ENCODE assay signal across 16 cellular contexts in the genomic region with DNA sequence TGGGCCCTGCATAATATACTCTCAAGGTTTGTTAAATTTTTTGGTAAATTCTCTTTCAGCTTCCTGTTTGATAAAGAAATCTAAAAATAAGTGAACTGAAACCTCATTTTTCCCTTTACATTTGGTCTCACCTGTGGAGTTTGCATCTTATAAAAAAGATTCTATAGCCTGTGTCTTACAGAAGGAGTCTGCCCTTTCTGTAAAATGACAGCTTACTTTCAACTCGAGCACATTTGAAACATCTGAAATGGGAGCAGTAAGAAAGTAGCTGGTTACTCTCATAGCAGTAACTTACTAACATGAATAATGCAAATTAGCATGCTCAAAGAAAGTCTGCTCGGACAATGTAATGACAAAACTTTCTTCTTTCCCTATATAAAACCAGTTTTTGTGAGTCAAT.
"Had no signal": no experiment of that assay in that cellular context is flagged by ENCODE, and none has a peak within 500 bp of the region (broad histone marks: within the 10 kb centered on the region; RNA-seq: fewer than 3 reads in every experiment).

No MANE protein-coding gene starts in this region.

- H3K9me3 ChIP-seq: neutrophil, thoracic aorta, transverse colon had no signal

- H3K36me3 ChIP-seq: neutrophil, stomach, thoracic aorta, transverse colon had no signal

- H3K27ac ChIP-seq: foreskin keratinocyte, hepatocyte, neutrophil, stomach, thoracic aorta, transverse colon had no signal

- DNase-seq: endodermal cell; erythroblast; foreskin keratinocyte; mesendoderm; naive B cell; nephron progenitor cell; stimulated activated CD4-positive, alpha-beta T cell treated with anti-CD3 and anti-CD28 coated beads, Interleukin-2, amount 100 ng/mL, for 24 hours; stimulated activated CD4-positive, alpha-beta T cell treated with anti-CD3 and anti-CD28 coated beads, Interleukin-4, amount 100 ng/mL, for 4 hours; stimulated activated naive CD4-positive, alpha-beta T cell; stomach; substantia nigra; transverse colon had no signal

- H3K4me3 Mint-ChIP-seq: endodermal cell, naive B cell, nephron progenitor cell had no signal

- H3K9me3 Mint-ChIP-seq: endodermal cell had no signal

- H3K79me2 ChIP-seq: hepatocyte had no signal

- H3K27ac Mint-ChIP-seq: endodermal cell, naive B cell, nephron progenitor cell had no signal

- H3K4me2 ChIP-seq: hepatocyte had no signal

- H3K4me1 ChIP-seq: foreskin keratinocyte, stomach, transverse colon had no signal

- H2AFZ ChIP-seq: hepatocyte had no signal

- H3K4me3 ChIP-seq: hepatocyte, stomach, thoracic aorta, transverse colon had no signal

- H3K36me3 Mint-ChIP-seq: naive B cell had no signal

- H3K4me1 Mint-ChIP-seq: naive B cell, nephron progenitor cell had no signal

- ATAC-seq: foreskin keratinocyte, sciatic nerve had no signal

- H3K27me3 ChIP-seq: hepatocyte, neutrophil, stomach, transverse colon had no signal
